In the genomic region with DNA sequence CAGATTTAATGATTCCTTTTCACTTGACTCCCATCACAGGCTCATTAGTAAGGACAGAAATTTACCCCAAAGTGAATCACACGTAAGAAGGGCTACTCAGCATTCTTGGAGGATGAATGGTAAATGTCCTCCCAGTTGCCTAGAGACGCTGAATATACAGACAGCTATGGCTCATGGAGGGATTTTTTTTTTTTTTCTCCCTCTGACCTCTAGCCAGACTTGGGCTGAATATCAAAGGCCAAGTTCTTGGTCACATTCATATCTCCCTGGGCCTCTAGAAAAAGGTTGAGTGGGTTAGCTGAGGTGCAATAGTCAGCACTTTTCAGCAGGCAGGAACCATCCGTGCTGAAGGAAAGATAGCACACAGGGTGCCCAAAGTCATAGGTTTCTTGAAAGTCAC, we compare ENCODE assay signal across 11 cellular contexts.
DNase-seq lines count a peak whose midpoint lies in the region; ATAC-seq lines count a peak whose summit lies in the region.
"Had no signal": no experiment of that assay in that cellular context is flagged by ENCODE, and none has a peak within 500 bp of the region (broad histone marks: within the 10 kb centered on the region; RNA-seq: fewer than 3 reads in every experiment).

No MANE protein-coding gene starts in this region.

- H3K27me3 Mint-ChIP-seq in stimulated activated naive CD8-positive, alpha-beta T cell treated with anti-CD3 and anti-CD28 coated beads, Interleukin-15, amount 100 ng/mL, for 72 hours, result no peaks in the 10 kb centered on the region
- H3K27me3 Mint-ChIP-seq: IgD-negative memory B cell had no signal

- peak; percentile 93 for ATAC-seq in stimulated activated naive CD8-positive, alpha-beta T cell treated with anti-CD3 and anti-CD28 coated beads, Interleukin-15, Interleukin-2, amounts not matched to agents 100 U/mL and 50 U/mL, for 24 hours
- no peak for ATAC-seq in stimulated activated naive CD8-positive, alpha-beta T cell treated with anti-CD3 and anti-CD28 coated beads, Interleukin-15, amount 100 ng/mL, for 72 hours
- ATAC-seq: CD8-positive, alpha-beta T cell had no signal

- H3K4me1 Mint-ChIP-seq in stimulated activated naive CD8-positive, alpha-beta T cell treated with anti-CD3 and anti-CD28 coated beads, Interleukin-15, amount 100 ng/mL, for 72 hours, result peaks cover 28% of the 10 kb centered on the region
- H3K4me1 Mint-ChIP-seq: IgD-negative memory B cell had no signal

- no peaks in the 10 kb centered on the region for H3K9me3 Mint-ChIP-seq in stimulated activated naive CD8-positive, alpha-beta T cell treated with anti-CD3 and anti-CD28 coated beads, Interleukin-15, amount 100 ng/mL, for 72 hours
- H3K9me3 Mint-ChIP-seq: activated naive CD4-positive, alpha-beta T cell treated with anti-CD3 and anti-CD28 coated beads, Interleukin-2, amount 10 ng/mL, durations not matched to agents 7 days and 5 days; CD8-positive, alpha-beta T cell; IgD-negative memory B cell had no signal

- H3K4me3 Mint-ChIP-seq in stimulated activated naive CD8-positive, alpha-beta T cell treated with anti-CD3 and anti-CD28 coated beads, Interleukin-15, amount 100 ng/mL, for 72 hours, result no peak overlapping the region
- H3K4me3 Mint-ChIP-seq: activated naive CD4-positive, alpha-beta T cell treated with anti-CD3 and anti-CD28 coated beads, Interleukin-2, amount 10 ng/mL, durations not matched to agents 7 days and 5 days; CD8-positive, alpha-beta T cell; IgD-negative memory B cell had no signal

- DNase-seq in stimulated activated naive CD8-positive, alpha-beta T cell treated with anti-CD3 and anti-CD28 coated beads, Interleukin-15, Interleukin-2, amounts not matched to agents 100 U/mL and 50 U/mL, for 24 hours, result no peak
- no peak for DNase-seq in stimulated activated naive CD8-positive, alpha-beta T cell treated with anti-CD3 and anti-CD28 coated beads, Interleukin-15, amount 100 ng/mL, for 72 hours
- DNase-seq in astrocyte of the hippocampus (ENCODE audit: low read depth, low spot score) (peak; percentile 94), iPS-NIHi11 (ENCODE audit: low spot score) (peak; percentile 24), GM19238 (ENCODE audit: insufficient read length, low spot score) (no peak), DMS153 (lab: John Stamatoyannopoulos, UW) (no peak), SIG-M5 treated with dmso at 0.1 percent for 504 hours (lab: John Stamatoyannopoulos, UW; ENCODE audit: unreplicated experiment) (no peak)
- DNase-seq in stimulated activated CD4-positive, alpha-beta T cell treated with anti-CD3 and anti-CD28 coated beads, Interleukin-1b, Interleukin-23, amount 100 ng/mL, for 48 hours, result no peak
- DNase-seq: activated naive CD4-positive, alpha-beta T cell treated with anti-CD3 and anti-CD28 coated beads, Interleukin-2, amount 10 ng/mL, durations not matched to agents 7 days and 5 days; CD8-positive, alpha-beta T cell had no signal

- no peak overlapping the region for H3K27ac Mint-ChIP-seq in stimulated activated naive CD8-positive, alpha-beta T cell treated with anti-CD3 and anti-CD28 coated beads, Interleukin-15, amount 100 ng/mL, for 72 hours
- H3K27ac Mint-ChIP-seq: activated naive CD4-positive, alpha-beta T cell treated with anti-CD3 and anti-CD28 coated beads, Interleukin-2, amount 10 ng/mL, durations not matched to agents 7 days and 5 days; CD8-positive, alpha-beta T cell; IgD-negative memory B cell had no signal

Comparison
In these comparisons a context has a peak if more than half of its experiments do, and no peak if none do; other contexts are left out.
1. DNase-seq: peak in astrocyte of the hippocampus (single experiment) and iPS-NIHi11 (single experiment); none in stimulated activated naive CD8-positive, alpha-beta T cell treated with anti-CD3 and anti-CD28 coated beads, Interleukin-15, Interleukin-2, amounts not matched to agents 100 U/mL and 50 U/mL, for 24 hours (single experiment), stimulated activated naive CD8-positive, alpha-beta T cell treated with anti-CD3 and anti-CD28 coated beads, Interleukin-15, amount 100 ng/mL, for 72 hours (0 of 2), GM19238 (single experiment), stimulated activated CD4-positive, alpha-beta T cell treated with anti-CD3 and anti-CD28 coated beads, Interleukin-1b, Interleukin-23, amount 100 ng/mL, for 48 hours (single experiment), DMS153 (single experiment) and SIG-M5 treated with dmso at 0.1 percent for 504 hours (single experiment).